10 cellular contexts compared by ENCODE assay signal in the genomic region with DNA sequence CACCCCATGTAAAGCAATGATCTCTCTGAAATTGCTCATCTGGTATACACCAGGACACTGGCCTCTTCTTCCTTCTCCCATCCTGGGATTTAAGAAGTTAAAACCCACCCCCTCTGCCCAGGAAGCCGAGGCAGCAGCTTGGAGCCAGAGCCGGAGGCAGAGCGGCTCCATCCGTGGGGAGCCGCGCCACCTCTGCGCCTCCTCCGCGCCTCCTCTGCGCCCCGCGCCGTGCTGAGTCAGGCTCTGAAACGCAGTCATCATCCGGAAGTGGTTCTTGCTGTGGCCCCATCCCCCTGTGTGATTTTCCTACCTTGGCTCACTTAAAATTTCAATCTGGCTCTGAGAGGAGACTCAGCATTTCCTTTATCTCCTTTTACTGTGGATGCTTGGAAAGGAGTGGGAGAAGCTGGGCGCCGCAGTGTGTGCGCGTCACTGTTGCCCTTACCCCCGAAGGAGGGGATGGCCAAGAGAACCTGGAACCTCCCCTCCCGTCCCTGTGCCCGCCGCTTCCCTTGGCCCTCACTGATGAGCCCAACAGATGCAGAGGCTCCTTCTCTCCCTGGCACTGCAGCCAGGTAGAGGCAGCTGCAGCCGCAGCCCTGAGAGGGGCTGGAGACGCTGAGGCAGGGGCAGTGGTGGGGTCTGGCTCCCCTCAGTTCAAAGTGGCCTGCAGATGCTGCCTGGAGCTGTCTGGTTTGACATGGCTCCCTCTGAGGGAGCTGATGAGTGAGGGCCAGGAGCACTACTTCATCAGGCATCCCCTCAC. TPM values are rescaled to one million over a fixed set of nuclear protein-coding genes. Genes with fewer than 3 reads are reported as not detected.
DNase-seq lines count a peak whose midpoint lies in the region; ATAC-seq and TF ChIP-seq lines count a peak whose summit lies in the region.
"Had no signal": no experiment of that assay in that cellular context is flagged by ENCODE, and none has a peak within 500 bp of the region (broad histone marks: within the 10 kb centered on the region; RNA-seq: fewer than 3 reads in every experiment).

No MANE protein-coding gene starts in this region.

- no peaks in the 10 kb centered on the region for H3K27me3 ChIP-seq in upper lobe of right lung
- H3K27me3 ChIP-seq: breast epithelium had no signal

- no peak for ATAC-seq in activated naive CD8-positive, alpha-beta T cell treated with anti-CD3 and anti-CD28 coated beads, Interleukin-2, amount 50 U/mL, for 24 hours
- peak; percentile 92 for ATAC-seq in activated T-helper 17 cell treated with anti-CD3 and anti-CD28 coated beads, Interleukin-2, amount 50 U/mL, for 72 hours (replicated peaks)
- ATAC-seq in upper lobe of right lung: no peak

- no peak overlapping the region for H3K27ac Mint-ChIP-seq in activated naive CD8-positive, alpha-beta T cell treated with anti-CD3 and anti-CD28 coated beads for 36 hours
- no peak overlapping the region for H3K27ac Mint-ChIP-seq in activated naive CD8-positive, alpha-beta T cell treated with anti-CD3 and anti-CD28 coated beads, Interleukin-2, amount 50 U/mL, for 24 hours
- peak overlapping the region; percentile 63 for H3K27ac Mint-ChIP-seq in activated T-helper 17 cell treated with anti-CD3 and anti-CD28 coated beads, Interleukin-2, amount 50 U/mL, for 72 hours
- peak overlapping the region in 4 of 6 donors; percentile 42 to 73 (median 64) for H3K27ac Mint-ChIP-seq in immature natural killer cell

- TF ChIP-seq CTCF in upper lobe of right lung (IDR thresholded peaks at IDR 0.05): no peak

- H3K4me3 ChIP-seq in upper lobe of right lung: no peak overlapping the region
- H3K4me3 ChIP-seq: breast epithelium had no signal

- H3K4me1 Mint-ChIP-seq in activated naive CD8-positive, alpha-beta T cell treated with anti-CD3 and anti-CD28 coated beads for 36 hours: peaks cover 19% of the 10 kb centered on the region
- H3K4me1 Mint-ChIP-seq in activated naive CD8-positive, alpha-beta T cell treated with anti-CD3 and anti-CD28 coated beads, Interleukin-2, amount 50 U/mL, for 24 hours: peaks cover 28% of the 10 kb centered on the region
- H3K4me1 Mint-ChIP-seq in activated T-helper 17 cell treated with anti-CD3 and anti-CD28 coated beads, Interleukin-2, amount 50 U/mL, for 72 hours: no peaks in the 10 kb centered on the region
- peaks cover 65 to 70% of the 10 kb centered on the region in 2 donors for H3K4me1 Mint-ChIP-seq in immature natural killer cell

- H3K27me3 Mint-ChIP-seq in activated naive CD8-positive, alpha-beta T cell treated with anti-CD3 and anti-CD28 coated beads for 36 hours: no peaks in the 10 kb centered on the region
- no peaks in the 10 kb centered on the region for H3K27me3 Mint-ChIP-seq in activated naive CD8-positive, alpha-beta T cell treated with anti-CD3 and anti-CD28 coated beads, Interleukin-2, amount 50 U/mL, for 24 hours
- H3K27me3 Mint-ChIP-seq in activated T-helper 17 cell treated with anti-CD3 and anti-CD28 coated beads, Interleukin-2, amount 50 U/mL, for 72 hours: no peaks in the 10 kb centered on the region
- H3K27me3 Mint-ChIP-seq in immature natural killer cell (ENCODE audit: low read depth in 3 of 3): peaks cover 1 to 4% (median 4%) of the 10 kb centered on the region in 3 donors

- H3K4me1 ChIP-seq in upper lobe of right lung: no peaks in the 10 kb centered on the region
- H3K4me1 ChIP-seq: breast epithelium had no signal

- intact Hi-C loops in upper lobe of right lung (cut with DNase I): no loop called here

- no peaks in the 10 kb centered on the region for H3K9me3 ChIP-seq in upper lobe of right lung
- H3K9me3 ChIP-seq: breast epithelium had no signal

- H3K9me3 Mint-ChIP-seq in activated naive CD8-positive, alpha-beta T cell treated with anti-CD3 and anti-CD28 coated beads for 36 hours: no peaks in the 10 kb centered on the region
- no peaks in the 10 kb centered on the region for H3K9me3 Mint-ChIP-seq in activated naive CD8-positive, alpha-beta T cell treated with anti-CD3 and anti-CD28 coated beads, Interleukin-2, amount 50 U/mL, for 24 hours
- no peaks in the 10 kb centered on the region for H3K9me3 Mint-ChIP-seq in activated T-helper 17 cell treated with anti-CD3 and anti-CD28 coated beads, Interleukin-2, amount 50 U/mL, for 72 hours
- peaks cover 0 to 3% (median 0%) of the 10 kb centered on the region in 6 donors for H3K9me3 Mint-ChIP-seq in immature natural killer cell

- no peaks in the 10 kb centered on the region for H3K36me3 ChIP-seq in upper lobe of right lung
- H3K36me3 ChIP-seq: breast epithelium had no signal

- DNase-seq in activated naive CD8-positive, alpha-beta T cell treated with anti-CD3 and anti-CD28 coated beads for 36 hours: peak; percentile 39
- DNase-seq in activated naive CD8-positive, alpha-beta T cell treated with anti-CD3 and anti-CD28 coated beads, Interleukin-2, amount 50 U/mL, for 24 hours: no peak
- peak in 1 of 3 donors; percentile 29 for DNase-seq in immature natural killer cell
- peak; percentile 44 for DNase-seq in upper lobe of right lung
- no peak for DNase-seq in foreskin melanocyte
- no peak for DNase-seq in NCI-H2171 (lab: John Stamatoyannopoulos, UW)
- no peak for DNase-seq in RKO (ENCODE audit: low spot score)
- DNase-seq: small intestine had no signal

- no peaks in the 10 kb centered on the region for H3K36me3 Mint-ChIP-seq in activated naive CD8-positive, alpha-beta T cell treated with anti-CD3 and anti-CD28 coated beads for 36 hours
- H3K36me3 Mint-ChIP-seq in activated naive CD8-positive, alpha-beta T cell treated with anti-CD3 and anti-CD28 coated beads, Interleukin-2, amount 50 U/mL, for 24 hours (ENCODE audit: low read depth): no peaks in the 10 kb centered on the region
- peaks cover 5% of the 10 kb centered on the region for H3K36me3 Mint-ChIP-seq in activated T-helper 17 cell treated with anti-CD3 and anti-CD28 coated beads, Interleukin-2, amount 50 U/mL, for 72 hours (ENCODE audit: low read depth)
- H3K36me3 Mint-ChIP-seq in immature natural killer cell: peaks cover 0 to 4% (median 0%) of the 10 kb centered on the region in 3 donors

- no peak overlapping the region for H3K27ac ChIP-seq in upper lobe of right lung
- H3K27ac ChIP-seq: breast epithelium had no signal

- H3K4me3 Mint-ChIP-seq in activated naive CD8-positive, alpha-beta T cell treated with anti-CD3 and anti-CD28 coated beads for 36 hours: peak overlapping the region; percentile 22
- H3K4me3 Mint-ChIP-seq in activated naive CD8-positive, alpha-beta T cell treated with anti-CD3 and anti-CD28 coated beads, Interleukin-2, amount 50 U/mL, for 24 hours: no peak overlapping the region
- peak overlapping the region; percentile 47 for H3K4me3 Mint-ChIP-seq in activated T-helper 17 cell treated with anti-CD3 and anti-CD28 coated beads, Interleukin-2, amount 50 U/mL, for 72 hours
- H3K4me3 Mint-ChIP-seq in immature natural killer cell: peak overlapping the region in 4 of 5 donors; percentile 36 to 74 (median 58)

RNA-seq across cellular contexts. Expression of a gene that starts 15.3 kb away (rescaled TPM):
- total RNA-seq in activated naive CD8-positive, alpha-beta T cell treated with anti-CD3 and anti-CD28 coated beads for 36 hours: 10 to 100 TPM; 11.4 to 12.6 TPM
- 10 to 100 TPM; 21.5 to 35.7 TPM for total RNA-seq in activated T-helper 17 cell treated with anti-CD3 and anti-CD28 coated beads, Interleukin-2, amount 50 U/mL, for 72 hours
- polyA plus RNA-seq in immature natural killer cell: 1 to 10 TPM in 1 of 3 donors, under 1 TPM in 2; 0.59 to 1.4 (median 1.00) TPM
- total RNA-seq in upper lobe of right lung: 14.6 TPM

RNA-seq across cellular contexts. Expression of a gene that starts 38.2 kb away (rescaled TPM):
- 100 to 1,000 TPM; 209 to 218 TPM for total RNA-seq in activated naive CD8-positive, alpha-beta T cell treated with anti-CD3 and anti-CD28 coated beads for 36 hours
- 100 to 1,000 TPM; 407 to 432 TPM for total RNA-seq in activated T-helper 17 cell treated with anti-CD3 and anti-CD28 coated beads, Interleukin-2, amount 50 U/mL, for 72 hours
- polyA plus RNA-seq in immature natural killer cell: 10 to 100 TPM; 26.1 to 73.8 (median 42.7) TPM
- total RNA-seq in upper lobe of right lung: 60.4 TPM

Comparison
In these comparisons a context has a peak if more than half of its experiments do, and no peak if none do; other contexts are left out.
1. DNase-seq: peak in activated naive CD8-positive, alpha-beta T cell treated with anti-CD3 and anti-CD28 coated beads for 36 hours (single experiment) and upper lobe of right lung (single experiment); none in activated naive CD8-positive, alpha-beta T cell treated with anti-CD3 and anti-CD28 coated beads, Interleukin-2, amount 50 U/mL, for 24 hours (single experiment), foreskin melanocyte (single experiment), NCI-H2171 (single experiment) and RKO (single experiment).
2. H3K27ac Mint-ChIP-seq: peak in activated T-helper 17 cell treated with anti-CD3 and anti-CD28 coated beads, Interleukin-2, amount 50 U/mL, for 72 hours (single experiment) and immature natural killer cell (4 of 6); none in activated naive CD8-positive, alpha-beta T cell treated with anti-CD3 and anti-CD28 coated beads for 36 hours (single experiment) and activated naive CD8-positive, alpha-beta T cell treated with anti-CD3 and anti-CD28 coated beads, Interleukin-2, amount 50 U/mL, for 24 hours (single experiment).